8 cellular contexts compared by ENCODE assay signal in genomic region chr2:165293439-165294420, GRCh38. TPM values are rescaled to one million over a fixed set of nuclear protein-coding genes. Genes with fewer than 3 reads are reported as not detected.
A peak's percentile ranks its signal among the peaks of the same experiment; 100 is the strongest.
DNase-seq lines count a peak whose midpoint lies in the region; ATAC-seq and TF ChIP-seq lines count a peak whose summit lies in the region.

No MANE protein-coding gene starts in this region.

- no peaks in the 10 kb centered on the region for H3K9me3 Mint-ChIP-seq in endodermal cell
- H3K9me3 Mint-ChIP-seq in memory B cell = no peaks in the 10 kb centered on the region

- no peak overlapping the region for H3K9ac ChIP-seq in endodermal cell (ENCODE audit: extremely low read depth, low read length, poor library complexity, severe bottlenecking)

- peak overlapping the region; percentile 64 for H3K27ac Mint-ChIP-seq in endodermal cell
- no peak overlapping the region for H3K27ac Mint-ChIP-seq in memory B cell

- TF ChIP-seq CTCF in endodermal cell (conservative IDR thresholded peaks at IDR 0.05) (peak; percentile 82), upper lobe of left lung (IDR thresholded peaks at IDR 0.05) (peak; percentile 22 to 72 (median 63))

- H3K27me3 Mint-ChIP-seq in endodermal cell (ENCODE audit: insufficient read depth) (peaks cover 2% of the 10 kb centered on the region), memory B cell (peaks cover 13% of the 10 kb centered on the region)

- H3K4me1 Mint-ChIP-seq in endodermal cell (peaks cover 3% of the 10 kb centered on the region), memory B cell (peaks cover 7% of the 10 kb centered on the region)

- H3K4me3 Mint-ChIP-seq in endodermal cell (peak overlapping the region; percentile 36), memory B cell (no peak overlapping the region)

- H3K4me3 ChIP-seq in endodermal cell (ENCODE audit: low read length) (no peak overlapping the region), upper lobe of left lung (no peak overlapping the region)

- DNase-seq in COLO829 (ENCODE audit: low spot score) (peak; percentile 67), NCI-H1694 treated with DMSO at 0.1 percent for 48 hours (lab: John Stamatoyannopoulos, UW) (peak; percentile 97), T follicular helper cell (ENCODE audit: low read depth) (peak; percentile 24), endodermal cell (peak; percentile 68), memory B cell (ENCODE audit: low spot score in 2 of 2) (peak; percentile 29 to 78), upper lobe of left lung (peak in 1 of 2 donors; percentile 38)

- no peaks in the 10 kb centered on the region for H3K9me3 ChIP-seq in endodermal cell (ENCODE audit: control insufficient read depth, low read length)
- H3K9me3 ChIP-seq in upper lobe of left lung = no peaks in the 10 kb centered on the region

- no peak for TF ChIP-seq EP300 in upper lobe of left lung (IDR thresholded peaks at IDR 0.05)

- H3K4me1 ChIP-seq in endodermal cell (ENCODE audit: control insufficient read depth, insufficient read depth, low read length) (no peaks in the 10 kb centered on the region), upper lobe of left lung (no peaks in the 10 kb centered on the region)

- no peaks in the 10 kb centered on the region for H3K36me3 Mint-ChIP-seq in endodermal cell (ENCODE audit: low read depth)
- no peaks in the 10 kb centered on the region for H3K36me3 Mint-ChIP-seq in memory B cell

- TF ChIP-seq POLR2A in upper lobe of left lung (IDR thresholded peaks at IDR 0.05) = no peak

- H3K27me3 ChIP-seq in endodermal cell (ENCODE audit: control insufficient read depth, insufficient read depth, low read length, poor library complexity, severe bottlenecking) = no peaks in the 10 kb centered on the region
- H3K27me3 ChIP-seq in upper lobe of left lung = no peaks in the 10 kb centered on the region

- 37 to 88% methylated on average over 1 to 6 of the region's 6 CpGs for WGBS in endodermal cell (ENCODE audit: insufficient coverage in 1 of 2, insufficient read length in 1 of 2), 2 experiments
- WGBS in upper lobe of left lung, 2 donors = 26 to 31% methylated on average over 6 of the region's 6 CpGs

- H3K27ac ChIP-seq in endodermal cell (ENCODE audit: low read depth, low read length) (no peak overlapping the region), upper lobe of left lung (no peak overlapping the region)

- no peaks in the 10 kb centered on the region for H3K36me3 ChIP-seq in endodermal cell (ENCODE audit: control insufficient read depth, insufficient read depth, low read length)
- no peaks in the 10 kb centered on the region for H3K36me3 ChIP-seq in upper lobe of left lung

- ATAC-seq in GM18868 (IDR thresholded peaks at IDR 0.05; ENCODE audit: unreplicated experiment) (peak; percentile 100), HG03060 (IDR thresholded peaks at IDR 0.05; ENCODE audit: low read depth, unreplicated experiment) (peak; percentile 100), memory B cell (ENCODE audit: low read depth) (peak; percentile 100), upper lobe of left lung (ENCODE audit: low FRiP score in 2 of 2) (peak; percentile 94 to 95)

RNA-seq across cellular contexts. Expression of gene SCN2A, which starts 54.5 kb away (rescaled TPM):
- total RNA-seq in endodermal cell (under 1 TPM; 0.15 to 0.20 TPM), upper lobe of left lung (1 to 10 TPM in 2 of 6 donors, under 1 TPM in 2, not detected in 2; 0.61 to 1.2 (median 0.97) TPM)
- 0.18 TPM for polyA plus RNA-seq in endodermal cell (2013, experiment 1 of 2)
- 0.12 TPM for polyA plus RNA-seq in endodermal cell (2013, experiment 2 of 2)
